8 cellular contexts compared by ENCODE assay signal in genomic region chr12:46384451-46385301, GRCh38. TPM values are rescaled to one million over a fixed set of nuclear protein-coding genes. Genes with fewer than 3 reads are reported as not detected.
A peak's percentile ranks its signal among the peaks of the same experiment; 100 is the strongest.
DNase-seq lines count a peak whose midpoint lies in the region; ATAC-seq and TF ChIP-seq lines count a peak whose summit lies in the region.

No MANE protein-coding gene starts in this region.

- CTCF ChIA-PET in CD4-positive, alpha-beta memory T cell (lab: Charles Lee; ENCODE audit: partially characterized antibody) = interaction anchor here (0.5 to 2.6 kb wide), 5 partner anchors 13 to 277 kb away, joined by 3 to 11 read pairs (median 7); no protein-coding TSS in a partner anchor

- intact Hi-C loops in CD4-positive, alpha-beta memory T cell (cut with micrococcal nuclease) = no loop called here

- H3K4me3 Mint-ChIP-seq in CD4-positive, alpha-beta memory T cell = peak overlapping the region; percentile 82 to 94 (median 90)

- H3K27ac Mint-ChIP-seq in CD4-positive, alpha-beta memory T cell = peak overlapping the region; percentile 87 to 98 (median 97)

- H3K9me3 Mint-ChIP-seq in CD4-positive, alpha-beta memory T cell = no peaks in the 10 kb centered on the region

- H2BK15ac ChIP-seq in neuronal stem cell (ENCODE audit: low read length) = no peak overlapping the region

- no peak overlapping the region for H3K14ac ChIP-seq in neuronal stem cell (ENCODE audit: low read length)

- H3K27me3 ChIP-seq in CD4-positive, alpha-beta memory T cell (ENCODE audit: insufficient read depth, low read length) = no peaks in the 10 kb centered on the region
- H3K27me3 ChIP-seq in ectodermal cell (ENCODE audit: control insufficient read depth, insufficient read depth, low read length, poor library complexity, severe bottlenecking) (no peaks in the 10 kb centered on the region), neuronal stem cell (ENCODE audit: control insufficient read depth in 3 of 3, insufficient read depth in 3 of 3, low read depth in 1 of 3, low read length in 3 of 3) (peaks cover 0 to 5% (median 0%) of the 10 kb centered on the region in 3 experiments)

- no peak overlapping the region for H3K18ac ChIP-seq in neuronal stem cell (ENCODE audit: low read length)

- peak overlapping the region; percentile 83 for H3K27ac ChIP-seq in CD4-positive, alpha-beta memory T cell (ENCODE audit: low read depth, low read length)
- H3K27ac ChIP-seq in ectodermal cell (ENCODE audit: insufficient read depth, low read depth, low read length, poor library complexity, severe bottlenecking) (no peak overlapping the region), neuronal stem cell (replicated peaks; ENCODE audit: low read length) (no peak overlapping the region)

- H3K27me3 Mint-ChIP-seq in CD4-positive, alpha-beta memory T cell = no peaks in the 10 kb centered on the region

- peaks cover 6 to 14% of the 10 kb centered on the region in 2 donors for H3K36me3 Mint-ChIP-seq in CD4-positive, alpha-beta memory T cell

- H3K4me3 ChIP-seq in CD4-positive, alpha-beta memory T cell (ENCODE audit: low read length in 2 of 2) = peak overlapping the region; percentile 26 to 78
- H3K4me3 ChIP-seq in NB4 (ENCODE audit: low read depth, low read length) (peak overlapping the region; percentile 84), ectodermal cell (ENCODE audit: insufficient read depth, low read depth, low read length) (peak overlapping the region; percentile 71), neuronal stem cell (ENCODE audit: low read length in 2 of 2) (peak overlapping the region; percentile 72 to 98)

- no peak overlapping the region for H2BK5ac ChIP-seq in neuronal stem cell (ENCODE audit: low read length)

- POLR2A ChIA-PET in CD4-positive, alpha-beta memory T cell (lab: Charles Lee; ENCODE audit: partially characterized antibody) = interaction anchor here (0.6 to 5.9 kb wide), 19 partner anchors 8 to 394 kb away, joined by 3 to 114 read pairs (median 5); partner anchors contain the start of genes SCAF11, SLC38A1 and SLC38A2

- peak overlapping the region; percentile 81 for H3K4me2 ChIP-seq in neuronal stem cell (ENCODE audit: insufficient read depth, low read length, poor library complexity, severe bottlenecking)

- H2BK120ac ChIP-seq in neuronal stem cell (ENCODE audit: low read depth, low read length) = no peak overlapping the region

- no peak overlapping the region for H4K8ac ChIP-seq in neuronal stem cell (ENCODE audit: low read depth, low read length)

- TF ChIP-seq CTCF in NB4 (IDR thresholded peaks at IDR 0.05; ENCODE audit: low read depth, low read length) = no peak

- peaks cover 2% of the 10 kb centered on the region for H3K79me1 ChIP-seq in neuronal stem cell (ENCODE audit: low read depth, low read length)

- H3K4ac ChIP-seq in neuronal stem cell (ENCODE audit: low read length) = no peak overlapping the region

- H3K23ac ChIP-seq in neuronal stem cell (ENCODE audit: low read depth, low read length, poor library complexity) = no peak overlapping the region

- TF ChIP-seq POLR2A in NB4 (IDR thresholded peaks at IDR 0.05; ENCODE audit: extremely low read depth, insufficient read length) = no peak

- no peak overlapping the region for H2AK5ac ChIP-seq in neuronal stem cell (ENCODE audit: low read depth, low read length)

- H3K9ac ChIP-seq in neuronal stem cell (ENCODE audit: low read depth, low read length, poor library complexity) = no peak overlapping the region

- no peaks in the 10 kb centered on the region for H3K9me3 ChIP-seq in CD4-positive, alpha-beta memory T cell (ENCODE audit: control insufficient read depth in 1 of 2, low read length in 2 of 2)
- H3K9me3 ChIP-seq in ectodermal cell (ENCODE audit: control insufficient read depth, low read length) (no peaks in the 10 kb centered on the region), neuronal stem cell (replicated peaks in 1 of 2; ENCODE audit: control insufficient read depth in 2 of 2, insufficient read depth in 1 of 2, low read depth in 1 of 2, low read length in 2 of 2) (peaks cover 2 to 3% of the 10 kb centered on the region in 2 donors)

- H4K91ac ChIP-seq in neuronal stem cell (ENCODE audit: low read depth, low read length, poor library complexity) = no peak overlapping the region

- DNase-seq in CD4-positive, alpha-beta memory T cell = no peak
- DNase-seq in NB4 (ENCODE audit: low read depth) (peak; percentile 47), neuronal stem cell (ENCODE audit: low spot score) (no peak), HUDEP-2 (lab: John Stamatoyannopoulos, UW; ENCODE audit: unreplicated experiment in 76 of 76) (no peak)
- no peak for DNase-seq in stimulated activated CD4-positive, alpha-beta T cell treated with anti-CD3 and anti-CD28 coated beads, Interleukin-15, amount 100 ng/mL, for 24 hours
- no peak for DNase-seq in stimulated activated CD8-positive, alpha-beta memory T cell treated with anti-CD3 and anti-CD28 coated beads, Interleukin-4, amount 100 ng/mL, for 48 hours

- H3K4me1 Mint-ChIP-seq in CD4-positive, alpha-beta memory T cell = peaks cover 21 to 37% (median 28%) of the 10 kb centered on the region in 4 donors

- H3K36me3 ChIP-seq in CD4-positive, alpha-beta memory T cell (ENCODE audit: insufficient read depth, low read length) = no peaks in the 10 kb centered on the region
- H3K36me3 ChIP-seq in ectodermal cell (ENCODE audit: control insufficient read depth, insufficient read depth, low read length) = no peaks in the 10 kb centered on the region
- H3K36me3 ChIP-seq in neuronal stem cell (replicated peaks in 1 of 2; ENCODE audit: control insufficient read depth in 2 of 2, insufficient read depth in 2 of 2, low read length in 2 of 2) = no peaks in the 10 kb centered on the region

- peak overlapping the region; percentile 94 for H2AFZ ChIP-seq in neuronal stem cell (ENCODE audit: low read length)

- no peak overlapping the region for H2BK12ac ChIP-seq in neuronal stem cell (ENCODE audit: low read length)

- WGBS in ectodermal cell, 2 experiments = 68 to 81% methylated on average over 7 to 8 of the region's 9 CpGs
- no CpG with 5 or more reads among the region's 9 CpGs for WGBS in neuronal stem cell (ENCODE audit: extremely low coverage in 2 of 2, insufficient read length in 2 of 2, insufficient replicate concordance in 1 of 2), 2 donors

- ATAC-seq in HG03469 (IDR thresholded peaks at IDR 0.05; ENCODE audit: unreplicated experiment) = no peak

- peaks cover 25% of the 10 kb centered on the region for H3K4me1 ChIP-seq in CD4-positive, alpha-beta memory T cell (ENCODE audit: insufficient read depth, low read length)
- H3K4me1 ChIP-seq in ectodermal cell (ENCODE audit: control insufficient read depth, insufficient read depth, low read length) = peaks cover 9% of the 10 kb centered on the region
- peaks cover 0 to 8% of the 10 kb centered on the region in 2 donors for H3K4me1 ChIP-seq in neuronal stem cell (ENCODE audit: control insufficient read depth in 2 of 2, insufficient read depth in 1 of 2, low read depth in 1 of 2, low read length in 2 of 2)

RNA-seq across cellular contexts. Expression of gene SLC38A2, which starts 12.1 kb away (rescaled TPM):
- total RNA-seq in CD4-positive, alpha-beta memory T cell = 100 to 1,000 TPM; 200 to 208 TPM
- polyA plus RNA-seq in CD4-positive, alpha-beta memory T cell = 10 to 100 TPM; 46.8 to 73.6 TPM
- 185 TPM for polyA plus RNA-seq in ectodermal cell (2013, experiment 1 of 4)
- polyA plus RNA-seq in ectodermal cell (2013, experiment 2 of 4) = 205 TPM
- polyA plus RNA-seq in ectodermal cell (2013, experiment 3 of 4) = 158 TPM
- polyA plus RNA-seq in ectodermal cell (2013, experiment 4 of 4) = 176 TPM
- 168 TPM for polyA plus RNA-seq in neuronal stem cell (2013, experiment 1 of 2)
- 171 TPM for polyA plus RNA-seq in neuronal stem cell (2013, experiment 2 of 2)
